In the genomic region with DNA sequence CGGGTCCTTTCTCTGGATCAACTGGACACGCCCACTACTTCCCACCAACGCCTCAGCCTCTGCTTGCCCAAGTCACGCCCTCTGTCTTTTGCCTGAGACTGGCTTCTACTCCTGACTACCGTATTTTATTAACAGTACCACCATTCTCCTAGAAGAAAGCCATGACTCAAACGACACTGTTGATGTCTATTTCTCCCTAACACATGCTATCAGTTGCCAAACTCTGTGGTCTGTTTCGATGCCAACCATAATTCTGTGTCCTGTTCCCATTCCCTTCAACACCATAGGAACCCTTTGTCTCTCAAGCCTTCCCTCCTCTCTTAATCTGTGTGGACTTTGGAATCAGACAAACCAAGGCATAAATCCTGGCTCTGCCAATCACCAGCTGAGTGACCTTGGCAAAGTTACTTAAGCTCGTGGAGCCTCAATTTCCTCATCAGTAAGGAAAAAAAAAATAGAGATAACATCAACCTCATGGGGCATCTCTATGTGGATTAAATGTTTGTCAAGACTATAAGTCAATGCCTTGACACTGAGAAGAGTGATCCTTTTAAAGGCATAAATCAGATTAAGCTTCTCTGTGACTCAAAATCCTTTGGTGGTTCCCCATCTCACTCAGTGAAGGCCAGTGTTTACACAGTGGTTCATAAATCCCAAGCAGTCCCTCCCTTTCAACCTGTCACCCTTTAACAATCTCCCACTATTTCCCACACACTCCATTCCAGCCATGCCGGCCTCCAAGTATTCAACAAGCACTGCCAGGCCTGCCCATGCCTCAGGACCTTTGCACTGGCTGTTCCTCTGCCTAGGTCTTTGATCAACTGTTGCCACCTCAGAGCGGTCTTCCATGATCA, we compare ENCODE assay signal across 1 cellular context.
TF ChIP-seq lines count a peak whose summit lies in the region.

No MANE protein-coding gene starts in this region.

TF ChIP-seq in K562, 482 proteins besides CTCF, POLR2A, EP300 and RAD21 (continued from another document and continues in another):
- TF ChIP-seq FOXK2 (conservative IDR thresholded peaks at IDR 0.05 in 1 of 2, IDR thresholded peaks at IDR 0.05 in 1 of 2; ENCODE audit: low read depth in 2 of 2) (peak; percentile 36 to 74; a peak in 1 of 4 replicates), ZNF124 (CRISPR knock-in tag; IDR thresholded peaks at IDR 0.05) (no peak), SMAD4 (CRISPR knock-in tag; conservative IDR thresholded peaks at IDR 0.05) (no peak; the same call in 1 of the 2 replicates), MEIS2 (IDR thresholded peaks at IDR 0.05; ENCODE audit: partially characterized antibody) (peak; percentile 98), BMI1 (IDR thresholded peaks at IDR 0.05; ENCODE audit: low read length) (no peak), PHF20 (IDR thresholded peaks at IDR 0.05; ENCODE audit: partially characterized antibody) (no peak), DMBX1 (CRISPR knock-in tag; IDR thresholded peaks at IDR 0.05; ENCODE audit: borderline replicate concordance) (peak; percentile 60; the same call in 1 of the 2 replicates), FOSL1 (tag; conservative IDR thresholded peaks at IDR 0.05) (peak; percentile 56), ZNF75A (CRISPR knock-in tag; IDR thresholded peaks at IDR 0.05) (0 out of 2 replicates have a peak, but pooled peaks have one; percentile 41), HNRNPH1 (optimal IDR thresholded peaks at IDR 0.05; ENCODE audit: low read depth, low read length) (no peak), ETV1 (tag; conservative IDR thresholded peaks at IDR 0.05; ENCODE audit: low read depth) (no peak), KDM1A (IDR thresholded peaks at IDR 0.05) (peak; percentile 84), ZFP30 (CRISPR knock-in tag; IDR thresholded peaks at IDR 0.05; ENCODE audit: borderline replicate concordance) (no peak), RBM17 (IDR thresholded peaks at IDR 0.05; ENCODE audit: borderline replicate concordance, low read depth, low read length) (no peak), ZNF79 (CRISPR knock-in tag; IDR thresholded peaks at IDR 0.05; ENCODE audit: low read depth) (no peak), PHF21A (IDR thresholded peaks at IDR 0.05; ENCODE audit: borderline replicate concordance, low read depth) (no peak), YY1 (IDR thresholded peaks at IDR 0.05; ENCODE audit: borderline replicate concordance in 1 of 3, control insufficient read depth in 1 of 3, extremely low read depth in 1 of 3, insufficient read depth in 3 of 3, insufficient read length in 1 of 3, insufficient replicate concordance in 2 of 3, low read depth in 1 of 3, low read length in 2 of 3) (no peak), LCOR (CRISPR knock-in tag; IDR thresholded peaks at IDR 0.05) (no peak), HDAC2 (IDR thresholded peaks at IDR 0.05) (peak; percentile 68; the same call in 1 of the 2 replicates), ZNF134 (CRISPR knock-in tag; conservative IDR thresholded peaks at IDR 0.05) (no peak), TRIM24 (IDR thresholded peaks at IDR 0.05) (no peak), HDAC3 (IDR thresholded peaks at IDR 0.05; ENCODE audit: borderline replicate concordance, partially characterized antibody) (no peak), ERF (CRISPR knock-in tag; IDR thresholded peaks at IDR 0.05) (no peak), SMARCA5 (IDR thresholded peaks at IDR 0.05) (peak; percentile 79; the same call in 1 of the 2 replicates), TEAD4 (IDR thresholded peaks at IDR 0.05; ENCODE audit: low read length) (peak; percentile 44; the same call in 1 of the 2 replicates), TEAD4 (CRISPR knock-in tag; IDR thresholded peaks at IDR 0.05; ENCODE audit: borderline replicate concordance) (no peak), TEAD1 (CRISPR knock-in tag; IDR thresholded peaks at IDR 0.05) (no peak), RBM25 (IDR thresholded peaks at IDR 0.05; ENCODE audit: low read depth, low read length, severe bottlenecking) (peak; percentile 95), ADNP (tag; IDR thresholded peaks at IDR 0.05) (0 out of 2 replicates have a peak, but pooled peaks have one; percentile 33)
- TF ChIP-seq, protein P1, sequence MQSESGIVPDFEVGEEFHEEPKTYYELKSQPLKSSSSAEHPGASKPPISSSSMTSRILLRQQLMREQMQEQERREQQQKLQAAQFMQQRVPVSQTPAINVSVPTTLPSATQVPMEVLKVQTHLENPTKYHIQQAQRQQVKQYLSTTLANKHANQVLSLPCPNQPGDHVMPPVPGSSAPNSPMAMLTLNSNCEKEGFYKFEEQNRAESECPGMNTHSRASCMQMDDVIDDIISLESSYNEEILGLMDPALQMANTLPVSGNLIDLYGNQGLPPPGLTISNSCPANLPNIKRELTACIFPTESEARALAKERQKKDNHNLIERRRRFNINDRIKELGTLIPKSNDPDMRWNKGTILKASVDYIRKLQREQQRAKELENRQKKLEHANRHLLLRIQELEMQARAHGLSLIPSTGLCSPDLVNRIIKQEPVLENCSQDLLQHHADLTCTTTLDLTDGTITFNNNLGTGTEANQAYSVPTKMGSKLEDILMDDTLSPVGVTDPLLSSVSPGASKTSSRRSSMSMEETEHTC (IDR thresholded peaks at IDR 0.05) = no peak
- TF ChIP-seq, protein P2, sequence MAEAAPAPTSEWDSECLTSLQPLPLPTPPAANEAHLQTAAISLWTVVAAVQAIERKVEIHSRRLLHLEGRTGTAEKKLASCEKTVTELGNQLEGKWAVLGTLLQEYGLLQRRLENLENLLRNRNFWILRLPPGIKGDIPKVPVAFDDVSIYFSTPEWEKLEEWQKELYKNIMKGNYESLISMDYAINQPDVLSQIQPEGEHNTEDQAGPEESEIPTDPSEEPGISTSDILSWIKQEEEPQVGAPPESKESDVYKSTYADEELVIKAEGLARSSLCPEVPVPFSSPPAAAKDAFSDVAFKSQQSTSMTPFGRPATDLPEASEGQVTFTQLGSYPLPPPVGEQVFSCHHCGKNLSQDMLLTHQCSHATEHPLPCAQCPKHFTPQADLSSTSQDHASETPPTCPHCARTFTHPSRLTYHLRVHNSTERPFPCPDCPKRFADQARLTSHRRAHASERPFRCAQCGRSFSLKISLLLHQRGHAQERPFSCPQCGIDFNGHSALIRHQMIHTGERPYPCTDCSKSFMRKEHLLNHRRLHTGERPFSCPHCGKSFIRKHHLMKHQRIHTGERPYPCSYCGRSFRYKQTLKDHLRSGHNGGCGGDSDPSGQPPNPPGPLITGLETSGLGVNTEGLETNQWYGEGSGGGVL (CRISPR knock-in tag; IDR thresholded peaks at IDR 0.05) = no peak
- TF ChIP-seq, protein P3, sequence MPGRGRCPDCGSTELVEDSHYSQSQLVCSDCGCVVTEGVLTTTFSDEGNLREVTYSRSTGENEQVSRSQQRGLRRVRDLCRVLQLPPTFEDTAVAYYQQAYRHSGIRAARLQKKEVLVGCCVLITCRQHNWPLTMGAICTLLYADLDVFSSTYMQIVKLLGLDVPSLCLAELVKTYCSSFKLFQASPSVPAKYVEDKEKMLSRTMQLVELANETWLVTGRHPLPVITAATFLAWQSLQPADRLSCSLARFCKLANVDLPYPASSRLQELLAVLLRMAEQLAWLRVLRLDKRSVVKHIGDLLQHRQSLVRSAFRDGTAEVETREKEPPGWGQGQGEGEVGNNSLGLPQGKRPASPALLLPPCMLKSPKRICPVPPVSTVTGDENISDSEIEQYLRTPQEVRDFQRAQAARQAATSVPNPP (IDR thresholded peaks at IDR 0.05; ENCODE audit: borderline replicate concordance, insufficient read depth, insufficient read length) = no peak
- TF ChIP-seq, protein P4, sequence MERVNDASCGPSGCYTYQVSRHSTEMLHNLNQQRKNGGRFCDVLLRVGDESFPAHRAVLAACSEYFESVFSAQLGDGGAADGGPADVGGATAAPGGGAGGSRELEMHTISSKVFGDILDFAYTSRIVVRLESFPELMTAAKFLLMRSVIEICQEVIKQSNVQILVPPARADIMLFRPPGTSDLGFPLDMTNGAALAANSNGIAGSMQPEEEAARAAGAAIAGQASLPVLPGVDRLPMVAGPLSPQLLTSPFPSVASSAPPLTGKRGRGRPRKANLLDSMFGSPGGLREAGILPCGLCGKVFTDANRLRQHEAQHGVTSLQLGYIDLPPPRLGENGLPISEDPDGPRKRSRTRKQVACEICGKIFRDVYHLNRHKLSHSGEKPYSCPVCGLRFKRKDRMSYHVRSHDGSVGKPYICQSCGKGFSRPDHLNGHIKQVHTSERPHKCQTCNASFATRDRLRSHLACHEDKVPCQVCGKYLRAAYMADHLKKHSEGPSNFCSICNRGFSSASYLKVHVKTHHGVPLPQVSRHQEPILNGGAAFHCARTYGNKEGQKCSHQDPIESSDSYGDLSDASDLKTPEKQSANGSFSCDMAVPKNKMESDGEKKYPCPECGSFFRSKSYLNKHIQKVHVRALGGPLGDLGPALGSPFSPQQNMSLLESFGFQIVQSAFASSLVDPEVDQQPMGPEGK (CRISPR knock-in tag; IDR thresholded peaks at IDR 0.05; ENCODE audit: borderline replicate concordance) = 0 out of 2 replicates have a peak, but pooled peaks have one; percentile 34
- TF ChIP-seq, protein P5, sequence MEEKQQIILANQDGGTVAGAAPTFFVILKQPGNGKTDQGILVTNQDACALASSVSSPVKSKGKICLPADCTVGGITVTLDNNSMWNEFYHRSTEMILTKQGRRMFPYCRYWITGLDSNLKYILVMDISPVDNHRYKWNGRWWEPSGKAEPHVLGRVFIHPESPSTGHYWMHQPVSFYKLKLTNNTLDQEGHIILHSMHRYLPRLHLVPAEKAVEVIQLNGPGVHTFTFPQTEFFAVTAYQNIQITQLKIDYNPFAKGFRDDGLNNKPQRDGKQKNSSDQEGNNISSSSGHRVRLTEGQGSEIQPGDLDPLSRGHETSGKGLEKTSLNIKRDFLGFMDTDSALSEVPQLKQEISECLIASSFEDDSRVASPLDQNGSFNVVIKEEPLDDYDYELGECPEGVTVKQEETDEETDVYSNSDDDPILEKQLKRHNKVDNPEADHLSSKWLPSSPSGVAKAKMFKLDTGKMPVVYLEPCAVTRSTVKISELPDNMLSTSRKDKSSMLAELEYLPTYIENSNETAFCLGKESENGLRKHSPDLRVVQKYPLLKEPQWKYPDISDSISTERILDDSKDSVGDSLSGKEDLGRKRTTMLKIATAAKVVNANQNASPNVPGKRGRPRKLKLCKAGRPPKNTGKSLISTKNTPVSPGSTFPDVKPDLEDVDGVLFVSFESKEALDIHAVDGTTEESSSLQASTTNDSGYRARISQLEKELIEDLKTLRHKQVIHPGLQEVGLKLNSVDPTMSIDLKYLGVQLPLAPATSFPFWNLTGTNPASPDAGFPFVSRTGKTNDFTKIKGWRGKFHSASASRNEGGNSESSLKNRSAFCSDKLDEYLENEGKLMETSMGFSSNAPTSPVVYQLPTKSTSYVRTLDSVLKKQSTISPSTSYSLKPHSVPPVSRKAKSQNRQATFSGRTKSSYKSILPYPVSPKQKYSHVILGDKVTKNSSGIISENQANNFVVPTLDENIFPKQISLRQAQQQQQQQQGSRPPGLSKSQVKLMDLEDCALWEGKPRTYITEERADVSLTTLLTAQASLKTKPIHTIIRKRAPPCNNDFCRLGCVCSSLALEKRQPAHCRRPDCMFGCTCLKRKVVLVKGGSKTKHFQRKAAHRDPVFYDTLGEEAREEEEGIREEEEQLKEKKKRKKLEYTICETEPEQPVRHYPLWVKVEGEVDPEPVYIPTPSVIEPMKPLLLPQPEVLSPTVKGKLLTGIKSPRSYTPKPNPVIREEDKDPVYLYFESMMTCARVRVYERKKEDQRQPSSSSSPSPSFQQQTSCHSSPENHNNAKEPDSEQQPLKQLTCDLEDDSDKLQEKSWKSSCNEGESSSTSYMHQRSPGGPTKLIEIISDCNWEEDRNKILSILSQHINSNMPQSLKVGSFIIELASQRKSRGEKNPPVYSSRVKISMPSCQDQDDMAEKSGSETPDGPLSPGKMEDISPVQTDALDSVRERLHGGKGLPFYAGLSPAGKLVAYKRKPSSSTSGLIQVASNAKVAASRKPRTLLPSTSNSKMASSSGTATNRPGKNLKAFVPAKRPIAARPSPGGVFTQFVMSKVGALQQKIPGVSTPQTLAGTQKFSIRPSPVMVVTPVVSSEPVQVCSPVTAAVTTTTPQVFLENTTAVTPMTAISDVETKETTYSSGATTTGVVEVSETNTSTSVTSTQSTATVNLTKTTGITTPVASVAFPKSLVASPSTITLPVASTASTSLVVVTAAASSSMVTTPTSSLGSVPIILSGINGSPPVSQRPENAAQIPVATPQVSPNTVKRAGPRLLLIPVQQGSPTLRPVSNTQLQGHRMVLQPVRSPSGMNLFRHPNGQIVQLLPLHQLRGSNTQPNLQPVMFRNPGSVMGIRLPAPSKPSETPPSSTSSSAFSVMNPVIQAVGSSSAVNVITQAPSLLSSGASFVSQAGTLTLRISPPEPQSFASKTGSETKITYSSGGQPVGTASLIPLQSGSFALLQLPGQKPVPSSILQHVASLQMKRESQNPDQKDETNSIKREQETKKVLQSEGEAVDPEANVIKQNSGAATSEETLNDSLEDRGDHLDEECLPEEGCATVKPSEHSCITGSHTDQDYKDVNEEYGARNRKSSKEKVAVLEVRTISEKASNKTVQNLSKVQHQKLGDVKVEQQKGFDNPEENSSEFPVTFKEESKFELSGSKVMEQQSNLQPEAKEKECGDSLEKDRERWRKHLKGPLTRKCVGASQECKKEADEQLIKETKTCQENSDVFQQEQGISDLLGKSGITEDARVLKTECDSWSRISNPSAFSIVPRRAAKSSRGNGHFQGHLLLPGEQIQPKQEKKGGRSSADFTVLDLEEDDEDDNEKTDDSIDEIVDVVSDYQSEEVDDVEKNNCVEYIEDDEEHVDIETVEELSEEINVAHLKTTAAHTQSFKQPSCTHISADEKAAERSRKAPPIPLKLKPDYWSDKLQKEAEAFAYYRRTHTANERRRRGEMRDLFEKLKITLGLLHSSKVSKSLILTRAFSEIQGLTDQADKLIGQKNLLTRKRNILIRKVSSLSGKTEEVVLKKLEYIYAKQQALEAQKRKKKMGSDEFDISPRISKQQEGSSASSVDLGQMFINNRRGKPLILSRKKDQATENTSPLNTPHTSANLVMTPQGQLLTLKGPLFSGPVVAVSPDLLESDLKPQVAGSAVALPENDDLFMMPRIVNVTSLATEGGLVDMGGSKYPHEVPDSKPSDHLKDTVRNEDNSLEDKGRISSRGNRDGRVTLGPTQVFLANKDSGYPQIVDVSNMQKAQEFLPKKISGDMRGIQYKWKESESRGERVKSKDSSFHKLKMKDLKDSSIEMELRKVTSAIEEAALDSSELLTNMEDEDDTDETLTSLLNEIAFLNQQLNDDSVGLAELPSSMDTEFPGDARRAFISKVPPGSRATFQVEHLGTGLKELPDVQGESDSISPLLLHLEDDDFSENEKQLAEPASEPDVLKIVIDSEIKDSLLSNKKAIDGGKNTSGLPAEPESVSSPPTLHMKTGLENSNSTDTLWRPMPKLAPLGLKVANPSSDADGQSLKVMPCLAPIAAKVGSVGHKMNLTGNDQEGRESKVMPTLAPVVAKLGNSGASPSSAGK (IDR thresholded peaks at IDR 0.05) = peak; percentile 6; the same call in 1 of the 2 replicates
- TF ChIP-seq, protein P6, sequence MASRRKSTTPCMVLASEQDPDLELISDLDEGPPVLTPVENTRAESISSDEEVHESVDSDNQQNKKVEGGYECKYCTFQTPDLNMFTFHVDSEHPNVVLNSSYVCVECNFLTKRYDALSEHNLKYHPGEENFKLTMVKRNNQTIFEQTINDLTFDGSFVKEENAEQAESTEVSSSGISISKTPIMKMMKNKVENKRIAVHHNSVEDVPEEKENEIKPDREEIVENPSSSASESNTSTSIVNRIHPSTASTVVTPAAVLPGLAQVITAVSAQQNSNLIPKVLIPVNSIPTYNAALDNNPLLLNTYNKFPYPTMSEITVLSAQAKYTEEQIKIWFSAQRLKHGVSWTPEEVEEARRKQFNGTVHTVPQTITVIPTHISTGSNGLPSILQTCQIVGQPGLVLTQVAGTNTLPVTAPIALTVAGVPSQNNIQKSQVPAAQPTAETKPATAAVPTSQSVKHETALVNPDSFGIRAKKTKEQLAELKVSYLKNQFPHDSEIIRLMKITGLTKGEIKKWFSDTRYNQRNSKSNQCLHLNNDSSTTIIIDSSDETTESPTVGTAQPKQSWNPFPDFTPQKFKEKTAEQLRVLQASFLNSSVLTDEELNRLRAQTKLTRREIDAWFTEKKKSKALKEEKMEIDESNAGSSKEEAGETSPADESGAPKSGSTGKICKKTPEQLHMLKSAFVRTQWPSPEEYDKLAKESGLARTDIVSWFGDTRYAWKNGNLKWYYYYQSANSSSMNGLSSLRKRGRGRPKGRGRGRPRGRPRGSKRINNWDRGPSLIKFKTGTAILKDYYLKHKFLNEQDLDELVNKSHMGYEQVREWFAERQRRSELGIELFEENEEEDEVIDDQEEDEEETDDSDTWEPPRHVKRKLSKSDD (conservative IDR thresholded peaks at IDR 0.05; ENCODE audit: low read length) = no peak
